Comparison of ENCODE assay signal across 22 cellular contexts in the genomic region with DNA sequence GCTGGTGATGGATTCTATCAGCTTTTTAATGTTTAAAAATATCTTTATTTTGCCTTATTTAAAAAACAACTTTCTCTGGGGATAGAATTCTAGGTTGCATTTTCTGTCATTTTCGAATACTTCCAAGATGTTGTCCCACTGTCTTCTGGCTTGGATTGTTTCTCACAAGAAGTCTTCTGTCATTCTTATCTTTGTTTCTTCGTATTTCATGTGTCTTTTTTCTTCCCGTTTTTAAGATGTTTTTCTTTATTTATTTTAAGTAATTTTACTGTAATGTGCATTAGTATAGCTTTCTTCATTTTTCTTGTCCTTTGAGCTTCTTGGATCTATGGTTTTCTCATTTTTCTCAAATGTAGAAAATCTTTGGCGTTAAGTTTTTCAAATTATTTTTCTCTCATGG. TPM values are rescaled to one million over a fixed set of nuclear protein-coding genes. Genes with fewer than 3 reads are reported as not detected.
DNase-seq lines count a peak whose midpoint lies in the region; ATAC-seq, FAIRE-seq and TF ChIP-seq lines count a peak whose summit lies in the region.
"Had no signal": no experiment of that assay in that cellular context is flagged by ENCODE, and none has a peak within 500 bp of the region (broad histone marks: within the 10 kb centered on the region; RNA-seq: fewer than 3 reads in every experiment).

No MANE protein-coding gene starts in this region.

- CTCF ChIA-PET in WTC11 (lab: Charles Lee): no interaction called here

- TF ChIP-seq CTCF in WTC11 (IDR thresholded peaks at IDR 0.05) (no peak), kidney (IDR thresholded peaks at IDR 0.05; ENCODE audit: borderline replicate concordance, extremely low read depth, insufficient read depth) (no peak), WERI-Rb-1 (IDR thresholded peaks at IDR 0.05; ENCODE audit: low read depth, low read length) (no peak)

- POLR2A ChIA-PET in WTC11 (lab: Charles Lee): no interaction called here

- H3K9ac ChIP-seq in kidney (ENCODE audit: low read length in 2 of 2) (no peak overlapping the region), mesenchymal stem cell (ENCODE audit: low read length) (no peak overlapping the region)

- peaks cover 57% of the 10 kb centered on the region for H3K36me3 Mint-ChIP-seq in WTC11

- H3K4me3 ChIP-seq in kidney (ENCODE audit: low read length in 2 of 2) (no peak overlapping the region), mesenchymal stem cell (ENCODE audit: insufficient read depth in 1 of 2, low read depth in 1 of 2, low read length in 2 of 2) (no peak overlapping the region), WERI-Rb-1 (ENCODE audit: low read depth, low read length) (no peak overlapping the region)
- H3K4me3 ChIP-seq: GM23338, Peyer's patch had no signal

- intact Hi-C loops in kidney (cut with DNase I): no loop called here

- peaks cover 17% of the 10 kb centered on the region for H3K4me1 Mint-ChIP-seq in WTC11

- H3K36me3 ChIP-seq in kidney (ENCODE audit: control insufficient read depth in 1 of 2, insufficient read depth in 2 of 2, low read length in 2 of 2) (peaks cover 13 to 18% of the 10 kb centered on the region in 2 donors), mesenchymal stem cell (ENCODE audit: control insufficient read depth in 1 of 2, insufficient read depth in 2 of 2, low read depth in 1 of 2, low read length in 2 of 2) (peaks cover 14 to 57% of the 10 kb centered on the region in 2 experiments), WERI-Rb-1 (peaks cover 9% of the 10 kb centered on the region)

- peaks cover 2 to 8% of the 10 kb centered on the region in 2 donors for H3K9me3 ChIP-seq in kidney (ENCODE audit: control insufficient read depth in 1 of 2, low read length in 2 of 2)
- peaks cover 50% of the 10 kb centered on the region for H3K9me3 ChIP-seq in mesenchymal stem cell (ENCODE audit: control insufficient read depth, low read length)
- no peaks in the 10 kb centered on the region for H3K9me3 ChIP-seq in WERI-Rb-1 (ENCODE audit: severe bottlenecking)
- H3K9me3 ChIP-seq: Peyer's patch had no signal

- WGBS in mesenchymal stem cell: 95% methylated on average over 1 of the region's 4 CpGs

- H3K4me3 Mint-ChIP-seq in WTC11: no peak overlapping the region
- H3K4me3 Mint-ChIP-seq: GM23338, H9 had no signal

- H3K27ac ChIP-seq in kidney (ENCODE audit: low read depth in 2 of 2, low read length in 2 of 2): no peak overlapping the region
- no peak overlapping the region for H3K27ac ChIP-seq in mesenchymal stem cell (ENCODE audit: low read length, poor library complexity, severe bottlenecking)
- H3K27ac ChIP-seq in WERI-Rb-1: no peak overlapping the region
- H3K27ac ChIP-seq: HL-60, Peyer's patch had no signal

- peaks cover 5% of the 10 kb centered on the region for H3K79me1 ChIP-seq in mesenchymal stem cell (replicated peaks; ENCODE audit: low read length, poor library complexity, severe bottlenecking)

- ATAC-seq in WTC11: no peak
- ATAC-seq in HG03469 (IDR thresholded peaks at IDR 0.05; ENCODE audit: unreplicated experiment): no peak
- ATAC-seq: GM23338 had no signal

- FAIRE-seq in GM19239 (lab: Jason Lieb, UNC) (peak; percentile 4), kidney (lab: Jason Lieb, UNC) (peak; percentile 6)
- FAIRE-seq: GM18507 had no signal

- no peaks in the 10 kb centered on the region for H3K27me3 Mint-ChIP-seq in WTC11 (ENCODE audit: low read depth)

- H3K4me1 ChIP-seq in kidney (ENCODE audit: control insufficient read depth in 1 of 2, insufficient read depth in 1 of 2, low read depth in 1 of 2, low read length in 2 of 2): no peaks in the 10 kb centered on the region
- H3K4me1 ChIP-seq in mesenchymal stem cell (ENCODE audit: control insufficient read depth, insufficient read depth, low read depth, low read length): no peaks in the 10 kb centered on the region
- H3K4me1 ChIP-seq: Peyer's patch had no signal

- no peak overlapping the region for H2BK120ac ChIP-seq in mesenchymal stem cell (ENCODE audit: low read depth, low read length)

- H3K27ac Mint-ChIP-seq in WTC11: no peak overlapping the region
- H3K27ac Mint-ChIP-seq: GM23338, H9 had no signal

- H3K23ac ChIP-seq in mesenchymal stem cell (ENCODE audit: low read length in 2 of 2): no peak overlapping the region

- no peak overlapping the region for H2AFZ ChIP-seq in mesenchymal stem cell (ENCODE audit: low read depth, low read length)
- H2AFZ ChIP-seq: GM23338 had no signal

- no peak overlapping the region for H2AK5ac ChIP-seq in mesenchymal stem cell (ENCODE audit: low read length, severe bottlenecking)

- no peak overlapping the region for H4K91ac ChIP-seq in mesenchymal stem cell (ENCODE audit: low read length)

- H2BK15ac ChIP-seq in mesenchymal stem cell (ENCODE audit: low read depth, poor library complexity, severe bottlenecking): no peak overlapping the region

- H3K18ac ChIP-seq in mesenchymal stem cell (ENCODE audit: low read depth in 1 of 2, low read length in 2 of 2): no peak overlapping the region

- H2BK5ac ChIP-seq in mesenchymal stem cell (ENCODE audit: low read depth, low read length, poor library complexity, severe bottlenecking): no peak overlapping the region

- no peak overlapping the region for H4K8ac ChIP-seq in mesenchymal stem cell (ENCODE audit: low read length)

- no peak overlapping the region for H2BK12ac ChIP-seq in mesenchymal stem cell (ENCODE audit: low read length in 2 of 2)

- H3K4ac ChIP-seq in mesenchymal stem cell (ENCODE audit: low read depth in 1 of 2, low read length in 2 of 2): no peak overlapping the region

- peaks cover 39% of the 10 kb centered on the region for H3K9me3 Mint-ChIP-seq in WTC11

- no peaks in the 10 kb centered on the region for H3K27me3 ChIP-seq in mesenchymal stem cell (ENCODE audit: control insufficient read depth in 1 of 2, insufficient read depth in 1 of 2, low read length in 2 of 2)
- H3K27me3 ChIP-seq in WERI-Rb-1 (ENCODE audit: insufficient read depth, low read depth, severe bottlenecking): no peaks in the 10 kb centered on the region
- H3K27me3 ChIP-seq: Peyer's patch had no signal

- peak; percentile 3 for DNase-seq in ACHN
- DNase-seq in GM19239 (ENCODE audit: insufficient read length, low spot score): no peak
- no peak for DNase-seq in WTC11 (ENCODE audit: low spot score)
- no peak for DNase-seq in kidney
- no peak for DNase-seq in mesenchymal stem cell
- no peak for DNase-seq in activated CD8-positive, alpha-beta memory T cell treated with anti-CD3 and anti-CD28 coated beads for 24 hours
- no peak for DNase-seq in WERI-Rb-1
- DNase-seq: Calu3, DND-41, H9, Karpas-422, MV-4-11, NCI-H1105 treated with DMSO at 0.1 percent for 48 hours, NCI-H2029, NCI-H2227 treated with DMSO at 0.1 percent for 48 hours, NCI-H526 treated with DMSO at 0.1 percent for 48 hours, Peyer's patch, SHP77 treated with DMSO at 0.1 percent for 48 hours had no signal

- H3K4me2 ChIP-seq in mesenchymal stem cell (ENCODE audit: low read length, poor library complexity, severe bottlenecking): no peak overlapping the region
- H3K4me2 ChIP-seq: GM23338 had no signal

- no peak overlapping the region for H3K14ac ChIP-seq in mesenchymal stem cell (ENCODE audit: low read length in 2 of 2)

- in situ Hi-C loops in ACHN (cut with HindIII; ENCODE audit: low pct_ligation_motif_present, low pct_unique_long_range_greater_than_20kb, low sequenced_read_pairs): no loop called here

TF ChIP-seq in WTC11, 78 proteins besides CTCF, POLR2A, EP300 and RAD21:
- TF ChIP-seq ATF1 (CRISPR knock-in tag; IDR thresholded peaks at IDR 0.05) (no peak), TEAD1 (CRISPR knock-in tag; IDR thresholded peaks at IDR 0.05) (no peak), NFYB (CRISPR knock-in tag; conservative IDR thresholded peaks at IDR 0.05; ENCODE audit: low read depth) (no peak), CREB1 (CRISPR knock-in tag; IDR thresholded peaks at IDR 0.05) (no peak), ZNF317 (CRISPR knock-in tag; IDR thresholded peaks at IDR 0.05; ENCODE audit: borderline replicate concordance, low read depth) (peak; percentile 88), OVOL2 (CRISPR knock-in tag; IDR thresholded peaks at IDR 0.05; ENCODE audit: borderline replicate concordance) (no peak), NFE2L1 (CRISPR knock-in tag; IDR thresholded peaks at IDR 0.05) (no peak)
TF ChIP-seq in WTC11: peak in this region for 1.

RNA-seq across cellular contexts. Expression of a gene that starts 19.1 kb away (rescaled TPM):
- 22.1 to 23.8 TPM (median 23.2 TPM) in 3 replicates for total RNA-seq in WTC11 (2021)
- total RNA-seq in kidney: 39.7 TPM
- polyA plus RNA-seq in kidney (ENCODE audit: insufficient read depth, low read depth, low replicate concordance): 5.2 TPM
- polyA plus RNA-seq in mesenchymal stem cell (2013, experiment 1 of 2): 11.1 TPM
- polyA plus RNA-seq in mesenchymal stem cell (2013, experiment 2 of 2): 10.8 TPM
